ENCODE assay signal across 8 cellular contexts in the genomic region with DNA sequence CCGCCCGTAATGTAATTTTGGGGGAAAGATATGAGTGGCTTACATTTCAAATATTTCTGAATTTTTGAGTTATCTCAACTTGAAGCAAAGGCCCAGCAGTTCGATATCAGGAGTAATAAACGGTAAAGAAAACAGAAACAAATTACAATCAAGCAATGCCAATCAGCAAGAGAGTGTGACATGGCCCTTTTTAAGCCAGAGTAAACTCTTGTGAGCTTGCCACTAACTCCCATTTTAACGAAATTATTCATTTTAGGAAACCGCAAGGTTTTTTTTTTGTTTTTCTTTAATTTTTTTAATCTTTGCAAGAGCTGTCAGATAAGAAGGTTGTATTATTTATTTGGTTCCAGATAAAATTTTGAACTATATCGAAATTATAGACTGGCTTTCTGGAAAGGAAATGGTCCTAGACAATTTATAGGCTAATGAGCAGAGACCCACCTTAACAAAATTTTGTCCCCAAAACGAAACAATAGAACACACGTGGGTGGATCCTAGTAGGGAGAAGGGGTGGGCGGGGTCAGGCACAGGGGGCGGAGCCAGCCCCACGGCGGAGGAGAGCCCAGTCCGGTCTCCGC. TPM values are rescaled to one million over a fixed set of nuclear protein-coding genes. Genes with fewer than 3 reads are reported as not detected.
DNase-seq lines count a peak whose midpoint lies in the region; ATAC-seq and TF ChIP-seq lines count a peak whose summit lies in the region.

No MANE protein-coding gene starts in this region.

- H3K36me3 ChIP-seq in SK-N-MC (ENCODE audit: insufficient read depth, low read length) (peaks cover 12% of the 10 kb centered on the region; the same call in 1 of the 2 replicates), mucosa of stomach (ENCODE audit: control insufficient read depth, insufficient read depth, low read length) (no peaks in the 10 kb centered on the region)

- H3K27ac ChIP-seq in SK-N-MC (peak overlapping the region; percentile 82), temporal lobe (ENCODE audit: low read depth, low read length) (peak overlapping the region; percentile 66)

- DNase-seq in activated CD4-positive, CD25-positive, alpha-beta regulatory T cell (lab: John Stamatoyannopoulos, UW) = peak; percentile 83 to 90 (median 88)
- no peak for DNase-seq in activated CD4-positive, CD25-positive, alpha-beta regulatory T cell treated with anti-CD3 and anti-CD28 coated beads, Interleukin-2, amount 50 U/mL, for 72 hours
- peak; percentile 12 for DNase-seq in SK-N-MC (ENCODE audit: low read depth, low spot score)
- no peak for DNase-seq in cardiac fibroblast (ENCODE audit: low read depth in 2 of 2)
- no peak for DNase-seq in midbrain (lab: John Stamatoyannopoulos, UW)

- no peaks in the 10 kb centered on the region for H3K4me1 ChIP-seq in mucosa of stomach (ENCODE audit: control insufficient read depth, insufficient read depth, low read length)

- H3K27me3 ChIP-seq in mucosa of stomach (ENCODE audit: control insufficient read depth, insufficient read depth, low read length) = no peaks in the 10 kb centered on the region

- ATAC-seq in GM18858 (IDR thresholded peaks at IDR 0.05; ENCODE audit: unreplicated experiment) = no peak

- H3K9me3 ChIP-seq in SK-N-MC (ENCODE audit: low read depth, low read length) (no peaks in the 10 kb centered on the region), mucosa of stomach (ENCODE audit: control insufficient read depth, low read length) (no peaks in the 10 kb centered on the region)

- H3K9ac ChIP-seq in SK-N-MC (ENCODE audit: insufficient read length) = peak overlapping the region; percentile 63
- H3K9ac ChIP-seq in mucosa of stomach (ENCODE audit: low read length) = peak overlapping the region; percentile 98

- peak overlapping the region; percentile 98 for H3K4me3 ChIP-seq in SK-N-MC
- peak overlapping the region; percentile 99 to 100 for H3K4me3 ChIP-seq in cardiac fibroblast (replicated peaks in 1 of 2; ENCODE audit: low read depth in 2 of 2, low read length in 2 of 2)
- peak overlapping the region; percentile 100 for H3K4me3 ChIP-seq in mucosa of stomach (ENCODE audit: low read length)

- no peak for TF ChIP-seq CTCF in cardiac fibroblast (IDR thresholded peaks at IDR 0.05; ENCODE audit: low read depth, low read length)

RNA-seq across cellular contexts. Expression of gene CDK7, which starts 17.4 kb away (rescaled TPM):
- total RNA-seq in temporal lobe = 27.8 TPM

RNA-seq across cellular contexts. Expression of gene CENPH, which starts 27.9 kb away (rescaled TPM):
- total RNA-seq in temporal lobe = 11.1 TPM

RNA-seq across cellular contexts. Expression of gene CCNB1, which starts 50.3 kb away (rescaled TPM):
- total RNA-seq in temporal lobe = 14.0 TPM

Comparison
In these comparisons a context has a peak if more than half of its experiments do, and no peak if none do; other contexts are left out.
1. DNase-seq: peak in activated CD4-positive, CD25-positive, alpha-beta regulatory T cell (4 of 4) and SK-N-MC (single experiment); none in activated CD4-positive, CD25-positive, alpha-beta regulatory T cell treated with anti-CD3 and anti-CD28 coated beads, Interleukin-2, amount 50 U/mL, for 72 hours (single experiment), cardiac fibroblast (0 of 2) and midbrain (single experiment).
2. Peak in every context shown above with its lines, with median percentiles within 50 percentile points of each other: H3K4me3 ChIP-seq.